22 cellular contexts compared by ENCODE assay signal in genomic region chr3:144104146-144104545, GRCh38.
DNase-seq lines count a peak whose midpoint lies in the region; ATAC-seq and TF ChIP-seq lines count a peak whose summit lies in the region.
"Had no signal": no experiment of that assay in that cellular context is flagged by ENCODE, and none has a peak within 500 bp of the region (broad histone marks: within the 10 kb centered on the region; RNA-seq: fewer than 3 reads in every experiment).

No MANE protein-coding gene starts in this region.

- peaks cover 50% of the 10 kb centered on the region for H3K4me1 Mint-ChIP-seq in brain
- H3K4me1 Mint-ChIP-seq in activated CD8-positive, alpha-beta memory T cell treated with anti-CD3 and anti-CD28 coated beads, Interleukin-2, amount 10 ng/mL, durations not matched to agents 7 days and 5 days: no peaks in the 10 kb centered on the region
- H3K4me1 Mint-ChIP-seq: IgD-negative memory B cell had no signal

- peaks cover 12% of the 10 kb centered on the region for H3K36me3 Mint-ChIP-seq in brain
- H3K36me3 Mint-ChIP-seq in activated CD8-positive, alpha-beta memory T cell treated with anti-CD3 and anti-CD28 coated beads, Interleukin-2, amount 10 ng/mL, durations not matched to agents 7 days and 5 days: no peaks in the 10 kb centered on the region
- H3K36me3 Mint-ChIP-seq: IgD-negative memory B cell had no signal

- peak overlapping the region in 4 of 5 experiments; percentile 10 to 58 (median 38) for H3K4me3 Mint-ChIP-seq in brain
- no peak overlapping the region for H3K4me3 Mint-ChIP-seq in activated CD8-positive, alpha-beta memory T cell treated with anti-CD3 and anti-CD28 coated beads, Interleukin-2, amount 10 ng/mL, durations not matched to agents 7 days and 5 days
- H3K4me3 Mint-ChIP-seq: activated naive CD4-positive, alpha-beta T cell treated with anti-CD3 and anti-CD28 coated beads for 36 hours; H9; IgD-negative memory B cell had no signal

- H3K27ac Mint-ChIP-seq in brain: peak overlapping the region; percentile 28 to 85 (median 39)
- no peak overlapping the region for H3K27ac Mint-ChIP-seq in activated CD8-positive, alpha-beta memory T cell treated with anti-CD3 and anti-CD28 coated beads, Interleukin-2, amount 10 ng/mL, durations not matched to agents 7 days and 5 days
- H3K27ac Mint-ChIP-seq: activated naive CD4-positive, alpha-beta T cell treated with anti-CD3 and anti-CD28 coated beads for 36 hours had no signal

- ATAC-seq in HG03039 (IDR thresholded peaks at IDR 0.05; ENCODE audit: unreplicated experiment): no peak
- no peak for ATAC-seq in activated CD8-positive, alpha-beta memory T cell treated with anti-CD3 and anti-CD28 coated beads, Interleukin-2, amount 10 ng/mL, durations not matched to agents 7 days and 5 days
- ATAC-seq: A549, gastroesophageal sphincter had no signal

- DNase-seq in NCI-H2171 treated with DMSO at 0.1 percent for 48 hours (lab: John Stamatoyannopoulos, UW) (peak; percentile 41), NCI-H2171 (lab: John Stamatoyannopoulos, UW) (no peak), NCI-H446 (lab: John Stamatoyannopoulos, UW) (peak; percentile 47 to 72), retinal pigment epithelial cell (ENCODE audit: low read depth) (peak; percentile 67)
- no peak for DNase-seq in activated CD4-positive, CD25-positive, alpha-beta regulatory T cell (lab: John Stamatoyannopoulos, UW)
- DNase-seq in activated CD8-positive, alpha-beta memory T cell treated with anti-CD3 and anti-CD28 coated beads, Interleukin-2, amount 10 ng/mL, durations not matched to agents 7 days and 5 days: no peak
- DNase-seq: activated naive CD4-positive, alpha-beta T cell treated with anti-CD3 and anti-CD28 coated beads for 36 hours; activated T-cell treated with anti-CD3 and anti-CD28 coated beads for 4 hours; aorta; cerebellar nuclear complex; DMS153; effector CD4-positive, alpha-beta T cell; H9; MG63; stimulated activated CD8-positive, alpha-beta memory T cell treated with anti-CD3 and anti-CD28 coated beads, Interleukin-4, amount 100 ng/mL, for 48 hours had no signal

- H3K9me3 Mint-ChIP-seq in brain: peaks cover 6 to 18% (median 16%) of the 10 kb centered on the region in 5 experiments
- H3K9me3 Mint-ChIP-seq in activated CD8-positive, alpha-beta memory T cell treated with anti-CD3 and anti-CD28 coated beads, Interleukin-2, amount 10 ng/mL, durations not matched to agents 7 days and 5 days (ENCODE audit: low read depth): no peaks in the 10 kb centered on the region
- H3K9me3 Mint-ChIP-seq: activated naive CD4-positive, alpha-beta T cell treated with anti-CD3 and anti-CD28 coated beads for 36 hours had no signal

- no peak overlapping the region for H3K4me3 ChIP-seq in retinal pigment epithelial cell (ENCODE audit: low read length)
- H3K4me3 ChIP-seq: A549, esophagus muscularis mucosa, gastroesophageal sphincter, MG63, prostate gland had no signal

- TF ChIP-seq CTCF in brain (conservative IDR thresholded peaks at IDR 0.05) (no peak), retinal pigment epithelial cell (conservative IDR thresholded peaks at IDR 0.05; ENCODE audit: low read depth, low read length) (no peak)

- CTCF ChIA-PET in activated CD8-positive, alpha-beta memory T cell treated with anti-CD3 and anti-CD28 coated beads, Interleukin-2, amount 10 ng/mL, durations not matched to agents 7 days and 5 days (lab: Charles Lee): interaction anchor here (1.0 kb wide), 1 partner anchor 13 kb away, joined by 4 read pairs; no protein-coding TSS in a partner anchor

- H3K27me3 Mint-ChIP-seq in brain: peaks cover 26% of the 10 kb centered on the region
- peaks cover 4% of the 10 kb centered on the region for H3K27me3 Mint-ChIP-seq in activated CD8-positive, alpha-beta memory T cell treated with anti-CD3 and anti-CD28 coated beads, Interleukin-2, amount 10 ng/mL, durations not matched to agents 7 days and 5 days

Comparison
In these comparisons a context has a peak if more than half of its experiments do, and no peak if none do; other contexts are left out.
1. DNase-seq: peak in NCI-H2171 treated with DMSO at 0.1 percent for 48 hours (single experiment), NCI-H446 (2 of 2) and retinal pigment epithelial cell (single experiment); none in NCI-H2171 (single experiment), activated CD4-positive, CD25-positive, alpha-beta regulatory T cell (0 of 4) and activated CD8-positive, alpha-beta memory T cell treated with anti-CD3 and anti-CD28 coated beads, Interleukin-2, amount 10 ng/mL, durations not matched to agents 7 days and 5 days (single experiment).